10 cellular contexts compared by ENCODE assay signal in the genomic region with DNA sequence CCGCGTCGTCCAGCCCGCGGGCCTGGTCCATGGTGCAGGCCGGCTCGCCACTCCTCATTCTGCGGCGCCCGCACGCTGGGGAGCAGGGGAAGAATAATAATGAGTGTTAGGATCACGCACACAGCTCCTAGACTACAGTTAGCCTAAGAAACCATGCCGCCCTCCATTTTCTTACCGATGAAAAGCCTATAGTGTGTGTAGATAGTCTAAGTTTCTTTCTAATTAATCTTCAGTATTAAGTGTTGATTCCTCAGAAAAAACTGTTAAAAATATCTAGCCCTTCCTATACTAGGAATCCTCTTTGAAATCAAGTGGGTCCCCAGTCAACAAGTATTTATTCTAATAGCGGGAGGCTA. TPM values are rescaled to one million over a fixed set of nuclear protein-coding genes. Genes with fewer than 3 reads are reported as not detected.
DNase-seq lines count a peak whose midpoint lies in the region; ATAC-seq and TF ChIP-seq lines count a peak whose summit lies in the region.
"Had no signal": no experiment of that assay in that cellular context is flagged by ENCODE, and none has a peak within 500 bp of the region (broad histone marks: within the 10 kb centered on the region; RNA-seq: fewer than 3 reads in every experiment).

No MANE protein-coding gene starts in this region.

- H3K36me3 Mint-ChIP-seq in neural crest cell (ENCODE audit: low read depth): peaks cover 14% of the 10 kb centered on the region

- H3K4me3 ChIP-seq in BLaER1: peak overlapping the region; percentile 69

- peak; percentile 10 for ATAC-seq in HG02981 (IDR thresholded peaks at IDR 0.05; ENCODE audit: unreplicated experiment)

- peaks cover 62% of the 10 kb centered on the region for H4K20me1 ChIP-seq in BLaER1

- no peaks in the 10 kb centered on the region; the same call in 1 of the 2 replicates for H3K4me1 ChIP-seq in BLaER1

- H3K36me3 ChIP-seq in BLaER1: peaks cover 58% of the 10 kb centered on the region

- peaks cover 16% of the 10 kb centered on the region for H3K4me1 Mint-ChIP-seq in neural crest cell

- H3K4me3 Mint-ChIP-seq in neural crest cell: peak overlapping the region; percentile 77

- DNase-seq in neural crest cell (ENCODE audit: low read depth, low spot score): no peak
- no peak for DNase-seq in DMS53 treated with DMSO at 0.1 percent for 48 hours (lab: John Stamatoyannopoulos, UW; ENCODE audit: unreplicated experiment)
- no peak for DNase-seq in HUDEP-2 (lab: John Stamatoyannopoulos, UW; ENCODE audit: unreplicated experiment in 76 of 76)
- no peak for DNase-seq in stimulated activated CD4-positive, alpha-beta T cell treated with anti-CD3 and anti-CD28 coated beads, Interleukin-4, amount 100 ng/mL, for 24 hours
- no peak for DNase-seq in NAMALWA (ENCODE audit: low spot score)
- DNase-seq: foreskin melanocyte, SW 1271 had no signal

- peaks cover 19% of the 10 kb centered on the region; the same call in 1 of the 2 replicates for H3K27me3 ChIP-seq in BLaER1

- H3K27ac ChIP-seq in BLaER1 (no peak overlapping the region), cingulate gyrus (ENCODE audit: low read depth, low read length) (peak overlapping the region; percentile 82)

- H3K27me3 Mint-ChIP-seq in neural crest cell (ENCODE audit: low read depth): no peaks in the 10 kb centered on the region

- H3K9me3 ChIP-seq in BLaER1: peaks cover 8% of the 10 kb centered on the region; the same call in 1 of the 2 replicates

- peak overlapping the region; percentile 71 for H3K4me2 ChIP-seq in BLaER1

- H3K27ac Mint-ChIP-seq in neural crest cell (ENCODE audit: unreplicated experiment): no peak overlapping the region

- peaks cover 4% of the 10 kb centered on the region for H3K9me3 Mint-ChIP-seq in neural crest cell

- TF ChIP-seq CTCF in neural crest cell (conservative IDR thresholded peaks at IDR 0.05): no peak

- H3K9ac ChIP-seq in BLaER1: peak overlapping the region; percentile 48; the same call in 1 of the 2 replicates

RNA-seq across cellular contexts. Expression of a gene that starts 9.3 kb away (rescaled TPM):
- total RNA-seq in neural crest cell: 12.1 and 12.2 TPM in 2 replicates

RNA-seq across cellular contexts. Expression of a gene that starts 47.6 kb away (rescaled TPM):
- 26.6 and 26.9 TPM in 2 replicates for total RNA-seq in neural crest cell
